2 cellular contexts compared by ENCODE assay signal in the genomic region with DNA sequence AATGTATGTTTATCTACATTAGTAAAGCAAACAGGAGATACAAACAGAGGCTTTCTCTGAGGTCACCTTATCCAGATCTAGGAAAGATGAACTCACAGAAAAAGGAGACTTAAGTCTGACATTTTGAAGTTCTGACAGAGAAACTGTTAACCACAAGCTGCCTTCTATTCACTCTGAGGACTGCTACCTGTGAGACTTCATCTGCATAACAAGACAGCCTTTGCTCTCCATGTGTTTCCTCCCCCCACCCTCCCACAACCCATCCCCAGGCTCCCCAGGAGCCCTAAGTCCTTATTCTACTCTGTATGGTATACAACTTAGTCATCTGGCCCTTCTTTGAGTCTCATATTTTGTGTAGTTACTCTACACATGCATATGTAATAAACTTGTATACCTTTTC.
TF ChIP-seq lines count a peak whose summit lies in the region.

No MANE protein-coding gene starts in this region.

TF ChIP-seq in GM23338, 12 proteins besides CTCF, POLR2A, EP300 and RAD21:
- TF ChIP-seq, protein P1, sequence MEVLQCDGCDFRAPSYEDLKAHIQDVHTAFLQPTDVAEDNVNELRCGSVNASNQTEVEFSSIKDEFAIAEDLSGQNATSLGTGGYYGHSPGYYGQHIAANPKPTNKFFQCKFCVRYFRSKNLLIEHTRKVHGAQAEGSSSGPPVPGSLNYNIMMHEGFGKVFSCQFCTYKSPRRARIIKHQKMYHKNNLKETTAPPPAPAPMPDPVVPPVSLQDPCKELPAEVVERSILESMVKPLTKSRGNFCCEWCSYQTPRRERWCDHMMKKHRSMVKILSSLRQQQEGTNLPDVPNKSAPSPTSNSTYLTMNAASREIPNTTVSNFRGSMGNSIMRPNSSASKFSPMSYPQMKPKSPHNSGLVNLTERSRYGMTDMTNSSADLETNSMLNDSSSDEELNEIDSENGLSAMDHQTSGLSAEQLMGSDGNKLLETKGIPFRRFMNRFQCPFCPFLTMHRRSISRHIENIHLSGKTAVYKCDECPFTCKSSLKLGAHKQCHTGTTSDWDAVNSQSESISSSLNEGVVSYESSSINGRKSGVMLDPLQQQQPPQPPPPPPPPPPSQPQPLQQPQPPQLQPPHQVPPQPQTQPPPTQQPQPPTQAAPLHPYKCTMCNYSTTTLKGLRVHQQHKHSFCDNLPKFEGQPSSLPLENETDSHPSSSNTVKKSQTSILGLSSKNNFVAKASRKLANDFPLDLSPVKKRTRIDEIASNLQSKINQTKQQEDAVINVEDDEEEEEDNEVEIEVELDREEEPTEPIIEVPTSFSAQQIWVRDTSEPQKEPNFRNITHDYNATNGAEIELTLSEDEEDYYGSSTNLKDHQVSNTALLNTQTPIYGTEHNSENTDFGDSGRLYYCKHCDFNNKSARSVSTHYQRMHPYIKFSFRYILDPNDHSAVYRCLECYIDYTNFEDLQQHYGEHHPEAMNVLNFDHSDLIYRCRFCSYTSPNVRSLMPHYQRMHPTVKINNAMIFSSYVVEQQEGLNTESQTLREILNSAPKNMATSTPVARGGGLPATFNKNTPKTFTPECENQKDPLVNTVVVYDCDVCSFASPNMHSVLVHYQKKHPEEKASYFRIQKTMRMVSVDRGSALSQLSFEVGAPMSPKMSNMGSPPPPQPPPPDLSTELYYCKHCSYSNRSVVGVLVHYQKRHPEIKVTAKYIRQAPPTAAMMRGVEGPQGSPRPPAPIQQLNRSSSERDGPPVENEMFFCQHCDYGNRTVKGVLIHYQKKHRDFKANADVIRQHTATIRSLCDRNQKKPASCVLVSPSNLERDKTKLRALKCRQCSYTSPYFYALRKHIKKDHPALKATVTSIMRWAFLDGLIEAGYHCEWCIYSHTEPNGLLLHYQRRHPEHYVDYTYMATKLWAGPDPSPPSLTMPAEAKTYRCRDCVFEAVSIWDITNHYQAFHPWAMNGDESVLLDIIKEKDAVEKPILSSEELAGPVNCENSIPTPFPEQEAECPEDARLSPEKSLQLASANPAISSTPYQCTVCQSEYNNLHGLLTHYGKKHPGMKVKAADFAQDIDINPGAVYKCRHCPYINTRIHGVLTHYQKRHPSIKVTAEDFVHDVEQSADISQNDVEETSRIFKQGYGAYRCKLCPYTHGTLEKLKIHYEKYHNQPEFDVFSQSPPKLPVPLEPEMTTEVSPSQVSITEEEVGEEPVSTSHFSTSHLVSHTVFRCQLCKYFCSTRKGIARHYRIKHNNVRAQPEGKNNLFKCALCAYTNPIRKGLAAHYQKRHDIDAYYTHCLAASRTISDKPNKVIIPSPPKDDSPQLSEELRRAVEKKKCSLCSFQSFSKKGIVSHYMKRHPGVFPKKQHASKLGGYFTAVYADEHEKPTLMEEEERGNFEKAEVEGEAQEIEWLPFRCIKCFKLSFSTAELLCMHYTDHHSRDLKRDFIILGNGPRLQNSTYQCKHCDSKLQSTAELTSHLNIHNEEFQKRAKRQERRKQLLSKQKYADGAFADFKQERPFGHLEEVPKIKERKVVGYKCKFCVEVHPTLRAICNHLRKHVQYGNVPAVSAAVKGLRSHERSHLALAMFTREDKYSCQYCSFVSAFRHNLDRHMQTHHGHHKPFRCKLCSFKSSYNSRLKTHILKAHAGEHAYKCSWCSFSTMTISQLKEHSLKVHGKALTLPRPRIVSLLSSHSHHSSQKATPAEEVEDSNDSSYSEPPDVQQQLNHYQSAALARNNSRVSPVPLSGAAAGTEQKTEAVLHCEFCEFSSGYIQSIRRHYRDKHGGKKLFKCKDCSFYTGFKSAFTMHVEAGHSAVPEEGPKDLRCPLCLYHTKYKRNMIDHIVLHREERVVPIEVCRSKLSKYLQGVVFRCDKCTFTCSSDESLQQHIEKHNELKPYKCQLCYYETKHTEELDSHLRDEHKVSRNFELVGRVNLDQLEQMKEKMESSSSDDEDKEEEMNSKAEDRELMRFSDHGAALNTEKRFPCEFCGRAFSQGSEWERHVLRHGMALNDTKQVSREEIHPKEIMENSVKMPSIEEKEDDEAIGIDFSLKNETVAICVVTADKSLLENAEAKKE (CRISPR knock-in tag; IDR thresholded peaks at IDR 0.05), result peak; percentile 44; the same call in 1 of the 2 replicates
- TF ChIP-seq NANOG (IDR thresholded peaks at IDR 0.05; ENCODE audit: borderline replicate concordance), result 0 out of 2 replicates have a peak, but pooled peaks have one; percentile 31
- TF ChIP-seq, protein P2, sequence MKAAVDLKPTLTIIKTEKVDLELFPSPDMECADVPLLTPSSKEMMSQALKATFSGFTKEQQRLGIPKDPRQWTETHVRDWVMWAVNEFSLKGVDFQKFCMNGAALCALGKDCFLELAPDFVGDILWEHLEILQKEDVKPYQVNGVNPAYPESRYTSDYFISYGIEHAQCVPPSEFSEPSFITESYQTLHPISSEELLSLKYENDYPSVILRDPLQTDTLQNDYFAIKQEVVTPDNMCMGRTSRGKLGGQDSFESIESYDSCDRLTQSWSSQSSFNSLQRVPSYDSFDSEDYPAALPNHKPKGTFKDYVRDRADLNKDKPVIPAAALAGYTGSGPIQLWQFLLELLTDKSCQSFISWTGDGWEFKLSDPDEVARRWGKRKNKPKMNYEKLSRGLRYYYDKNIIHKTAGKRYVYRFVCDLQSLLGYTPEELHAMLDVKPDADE (IDR thresholded peaks at IDR 0.05), result no peak
TF ChIP-seq in GM23338: peak in this region for 2.

TF ChIP-seq in HepG2, 621 proteins besides CTCF, POLR2A, EP300 and RAD21 (continued from another document):
- TF ChIP-seq ZNF883 (CRISPR knock-in tag; IDR thresholded peaks at IDR 0.05; ENCODE audit: not compliant biosample characterization), result no peak
